In genomic region chr16:2911580-2912329, GRCh38 we compare ENCODE assay signal across 8 cellular contexts. TPM values are rescaled to one million over a fixed set of nuclear protein-coding genes. Genes with fewer than 3 reads are reported as not detected.
A peak's percentile ranks its signal among the peaks of the same experiment; 100 is the strongest.
DNase-seq lines count a peak whose midpoint lies in the region; ATAC-seq, FAIRE-seq and TF ChIP-seq lines count a peak whose summit lies in the region.

Gene FLYWCH1 (plus strand): TSS chr16:2911931. CDS start chr16:2929686, 17,755 bp downstream.

- peak within 1 kb of the TSS; percentile 99 for H3K4me2 ChIP-seq in keratinocyte (ENCODE audit: control insufficient read depth, extremely low read depth, insufficient read depth, low read depth, low read length)

- H3K9me3 ChIP-seq in keratinocyte (ENCODE audit: control insufficient read depth, low read depth, low read length): no peaks in the 10 kb centered on the region

- H3K9ac ChIP-seq in keratinocyte (ENCODE audit: control insufficient read depth, extremely low read depth, insufficient read depth, low read length): peak within 1 kb of the TSS; percentile 82

- dilution Hi-C loops in keratinocyte (cut with MboI; ENCODE audit: extremely low pct_ligation_motif_present, low sequenced_read_pairs): no loop called here

- peak within 1 kb of the TSS; percentile 70 to 86 (median 80) for H3K4me3 ChIP-seq in keratinocyte (ENCODE audit: control insufficient read depth in 2 of 3, extremely low read depth in 1 of 3, insufficient read depth in 2 of 3, low read depth in 1 of 3, low read length in 3 of 3)

- TF ChIP-seq CTCF in keratinocyte (optimal IDR thresholded peaks at IDR 0.05 in 1 of 3, IDR thresholded peaks at IDR 0.05 in 1 of 3, conservative IDR thresholded peaks at IDR 0.05 in 1 of 3; ENCODE audit: extremely low read depth in 1 of 3, insufficient read depth in 2 of 3, low read length in 3 of 3): no peak

- H3K4me1 ChIP-seq in keratinocyte (ENCODE audit: control insufficient read depth, extremely low read depth, insufficient read depth, low read length): peaks cover 28% of the 10 kb centered on the region

- peak within 1 kb of the TSS; percentile 96 for H2AFZ ChIP-seq in keratinocyte (ENCODE audit: control insufficient read depth, low read length)

- peak; percentile 85 for ATAC-seq in HG03439 (IDR thresholded peaks at IDR 0.05; ENCODE audit: unreplicated experiment)

- peaks cover 19% of the 10 kb centered on the region for H3K79me2 ChIP-seq in keratinocyte (ENCODE audit: control insufficient read depth, insufficient read depth, low read length)

- no peaks in the 10 kb centered on the region for H4K20me1 ChIP-seq in keratinocyte (ENCODE audit: control insufficient read depth, extremely low read depth, insufficient read depth, low read length)

- peaks cover 8 to 15% of the 10 kb centered on the region in 2 experiments for H3K36me3 ChIP-seq in keratinocyte (ENCODE audit: control insufficient read depth in 2 of 2, extremely low read depth in 1 of 2, insufficient read depth in 2 of 2, low read length in 2 of 2)

- no peaks in the 10 kb centered on the region for H3K27me3 ChIP-seq in keratinocyte (ENCODE audit: control insufficient read depth, extremely low read depth, insufficient read depth, low read length)

- FAIRE-seq in keratinocyte (lab: Jason Lieb, UNC): peak; percentile 23

- DNase-seq in Ammon's horn (ENCODE audit: low spot score) (peak; percentile 99), GM19238 (ENCODE audit: insufficient read length, low spot score) (peak; percentile 94), NCI-H510A (lab: John Stamatoyannopoulos, UW) (peak; percentile 92), cerebellar nuclear complex (lab: John Stamatoyannopoulos, UW) (peak; percentile 93), keratinocyte (ENCODE audit: low read depth, low spot score) (peak; percentile 89)
- DNase-seq in activated CD4-positive, alpha-beta T cell treated with anti-CD3 and anti-CD28 coated beads for 1 hour: peak; percentile 97
- DNase-seq in stimulated activated CD4-positive, alpha-beta T cell treated with anti-CD3 and anti-CD28 coated beads, Interleukin-12 subunit alpha, Interleukin-12 subunit beta, amount 100 ng/mL, for 48 hours (ENCODE audit: low read depth in 2 of 3, low spot score in 1 of 3): peak; percentile 98 to 99 (median 99)

- H3K27ac ChIP-seq in keratinocyte (ENCODE audit: control insufficient read depth, insufficient read depth, low read length): peak within 1 kb of the TSS; percentile 70

- no peaks in the 10 kb centered on the region for H3K9me1 ChIP-seq in keratinocyte (ENCODE audit: control insufficient read depth, extremely low read depth, insufficient read depth, low read length)

RNA-seq across cellular contexts. Expression of gene FLYWCH1, which starts in this region (rescaled TPM):
- polyA plus RNA-seq in keratinocyte: 16.2 to 21.7 TPM (median 20.2 TPM) in 3 replicates
- 6.3 TPM for polyA plus RNA-seq in keratinocyte (2011; ENCODE audit: low read depth)
- polyA plus RNA-seq in keratinocyte (2011; cell fraction: cytosol; rRNA removed): 13.4 and 25.0 TPM in 2 replicates
- polyA plus RNA-seq in keratinocyte (2011; cell fraction: nucleus; rRNA removed): 50.5 and 68.5 TPM in 2 replicates
- 26.3 and 27.0 TPM in 2 replicates for polyA plus RNA-seq in keratinocyte (2012; ENCODE audit: low replicate concordance)
- 12.1 to 32.5 TPM (median 17.2 TPM) in 3 replicates for polyA minus RNA-seq in keratinocyte
- 50.5 TPM for polyA minus RNA-seq in keratinocyte (2011; cell fraction: cytosol; rRNA and poly(A)+ RNA removed)
- polyA minus RNA-seq in keratinocyte (2011; cell fraction: nucleus; rRNA and poly(A)+ RNA removed): 27.9 and 30.1 TPM in 2 replicates

Comparison
In these comparisons a context has a peak if more than half of its experiments do, and no peak if none do; other contexts are left out.
1. Peak in every context shown above with its lines: DNase-seq, ATAC-seq, H3K4me3 ChIP-seq and H3K27ac ChIP-seq.